1 cellular context compared by ENCODE assay signal in genomic region chr3:47028667-47029066, GRCh38.
TF ChIP-seq lines count a peak whose summit lies in the region.

No MANE protein-coding gene starts in this region.

TF ChIP-seq in GM23338, 12 proteins besides CTCF, POLR2A, EP300 and RAD21 (continued from another document):
- TF ChIP-seq ETS1 (IDR thresholded peaks at IDR 0.05) (no peak), JUNB (IDR thresholded peaks at IDR 0.05; ENCODE audit: unreplicated experiment) (no peak), EZH2phosphoT487 (IDR thresholded peaks at IDR 0.05; ENCODE audit: unreplicated experiment) (no peak), ZNF462 (CRISPR knock-in tag; IDR thresholded peaks at IDR 0.05) (no peak), NANOG (IDR thresholded peaks at IDR 0.05; ENCODE audit: borderline replicate concordance) (no peak), STAT1 (IDR thresholded peaks at IDR 0.05; ENCODE audit: unreplicated experiment) (no peak), ZNF331 (CRISPR knock-in tag; IDR thresholded peaks at IDR 0.05; ENCODE audit: low read depth) (no peak)
TF ChIP-seq in GM23338: peak in this region for 0.
